8 cellular contexts compared by ENCODE assay signal in genomic region chr2:161161074-161161577, GRCh38. TPM values are rescaled to one million over a fixed set of nuclear protein-coding genes. Genes with fewer than 3 reads are reported as not detected.
DNase-seq lines count a peak whose midpoint lies in the region; TF ChIP-seq lines count a peak whose summit lies in the region.

No MANE protein-coding gene starts in this region.

- H3F3A ChIP-seq in MM.1S (ENCODE audit: insufficient read depth, low read length): peaks cover 29% of the 10 kb centered on the region

- H3K79me2 ChIP-seq in MM.1S (ENCODE audit: low read length): peaks cover 38% of the 10 kb centered on the region

- no peaks in the 10 kb centered on the region for H3K9me2 ChIP-seq in MM.1S (replicated peaks; ENCODE audit: insufficient read depth, low read length)

- H4K20me1 ChIP-seq in MM.1S (ENCODE audit: insufficient read depth, low read length): no peaks in the 10 kb centered on the region

- H3K4me1 ChIP-seq in right atrium auricular region (peaks cover 0 to 26% of the 10 kb centered on the region in 2 donors), MM.1S (ENCODE audit: low read length) (peaks cover 40% of the 10 kb centered on the region), mucosa of stomach (ENCODE audit: control insufficient read depth, insufficient read depth, low read length) (peaks cover 5% of the 10 kb centered on the region)

- H3K9me3 ChIP-seq in right atrium auricular region (no peaks in the 10 kb centered on the region), MM.1S (replicated peaks; ENCODE audit: insufficient read depth, low read length) (no peaks in the 10 kb centered on the region), mucosa of stomach (ENCODE audit: control insufficient read depth, low read length) (no peaks in the 10 kb centered on the region)

- peak overlapping the region; percentile 79 for H3K4me2 ChIP-seq in MM.1S (ENCODE audit: low read depth, low read length)

- H3K27ac ChIP-seq in right atrium auricular region: peak overlapping the region; percentile 89 to 94
- H3K27ac ChIP-seq in MM.1S (ENCODE audit: low read length): peak overlapping the region; percentile 90; the same call in 1 of the 2 replicates

- H3K36me3 ChIP-seq in right atrium auricular region: peaks cover 9% of the 10 kb centered on the region
- H3K36me3 ChIP-seq in MM.1S (replicated peaks; ENCODE audit: insufficient read depth, low read length): 0 out of 2 replicates have a peak, but pooled peaks cover 5% of the 10 kb centered on the region
- H3K36me3 ChIP-seq in mucosa of stomach (ENCODE audit: control insufficient read depth, insufficient read depth, low read length): no peaks in the 10 kb centered on the region

- peak overlapping the region; percentile 91 for H2AFZ ChIP-seq in MM.1S (ENCODE audit: low read length)

- TF ChIP-seq CTCF in right atrium auricular region (IDR thresholded peaks at IDR 0.05): no peak
- no peak for TF ChIP-seq CTCF in MM.1S (IDR thresholded peaks at IDR 0.05; ENCODE audit: low read length)
- no peak for TF ChIP-seq CTCF in cardiac fibroblast (IDR thresholded peaks at IDR 0.05; ENCODE audit: low read depth, low read length)

- no peak for DNase-seq in right atrium auricular region (ENCODE audit: low spot score)
- DNase-seq in cardiac septum (ENCODE audit: low spot score): no peak
- DNase-seq in MM.1S: peak; percentile 34
- DNase-seq in cardiac fibroblast (ENCODE audit: low read depth in 2 of 2): peak in 1 of 2 donors; percentile 21
- no peak for DNase-seq in stimulated activated CD4-positive, alpha-beta T cell treated with anti-CD3 and anti-CD28 coated beads, Interleukin-4, amount 100 ng/mL, for 1 hour
- no peak for DNase-seq in epidermal melanocyte (ENCODE audit: insufficient read length, low spot score)
- DNase-seq in HCEC 1CT: no peak

- H3K4me3 ChIP-seq in right atrium auricular region (peak overlapping the region; percentile 77 to 85), MM.1S (ENCODE audit: low read length) (peak overlapping the region; percentile 93), cardiac fibroblast (replicated peaks in 1 of 2; ENCODE audit: low read depth in 2 of 2, low read length in 2 of 2) (peak overlapping the region; percentile 83 to 85), mucosa of stomach (ENCODE audit: low read length) (peak overlapping the region; percentile 95)

- H3K27me3 ChIP-seq in right atrium auricular region: no peaks in the 10 kb centered on the region
- H3K27me3 ChIP-seq in MM.1S (replicated peaks; ENCODE audit: insufficient read depth, low read length): no peaks in the 10 kb centered on the region
- H3K27me3 ChIP-seq in mucosa of stomach (ENCODE audit: control insufficient read depth, insufficient read depth, low read length): no peaks in the 10 kb centered on the region

- intact Hi-C loops in cardiac septum (cut with DNase I): loop anchor here (5.0 kb wide), 1 partner anchor 146 kb away; the partner anchor contains the start of gene PSMD14

- H3K9ac ChIP-seq in MM.1S (ENCODE audit: low read length) (peak overlapping the region; percentile 93), mucosa of stomach (ENCODE audit: low read length) (peak overlapping the region; percentile 97)

RNA-seq across cellular contexts. Expression of gene TANK, which starts 0.9 kb away (rescaled TPM):
- 10 to 100 TPM; 40.2 to 50.9 TPM for total RNA-seq in right atrium auricular region
- total RNA-seq in cardiac septum: 30.1 TPM
